27 cellular contexts compared by ENCODE assay signal in genomic region chr2:121390082-121390481, GRCh38.
"Had no signal": no experiment of that assay in that cellular context is flagged by ENCODE, and none has a peak within 500 bp of the region (broad histone marks: within the 10 kb centered on the region; RNA-seq: fewer than 3 reads in every experiment).

No MANE protein-coding gene starts in this region.

- H3K4me3 ChIP-seq: gastrocnemius medialis, left lung, lung, sigmoid colon, smooth muscle cell, suprapubic skin, tibial artery had no signal

- ATAC-seq: activated CD8-positive, alpha-beta memory T cell treated with anti-CD3 and anti-CD28 coated beads, Interleukin-2, amount 10 ng/mL, durations not matched to agents 7 days and 5 days; activated CD8-positive, alpha-beta T cell treated with anti-CD3 and anti-CD28 coated beads for 36 hours; activated naive CD4-positive, alpha-beta T cell treated with anti-CD3 and anti-CD28 coated beads, Interleukin-2, amount 50 U/mL, for 72 hours; esophagus mucosa; gastrocnemius medialis; left lung had no signal

- H3K27me3 ChIP-seq: gastrocnemius medialis, left lung, neutrophil, sigmoid colon, suprapubic skin, tibial artery had no signal

- H3K27ac ChIP-seq: gastrocnemius medialis, left lung, neutrophil, sigmoid colon, suprapubic skin, tibial artery had no signal

- H3K4me3 Mint-ChIP-seq: activated CD8-positive, alpha-beta memory T cell treated with anti-CD3 and anti-CD28 coated beads, Interleukin-2, amount 10 ng/mL, durations not matched to agents 7 days and 5 days; activated CD8-positive, alpha-beta T cell treated with anti-CD3 and anti-CD28 coated beads for 36 hours; brain; nephron progenitor cell had no signal

- H3K9me3 ChIP-seq: gastrocnemius medialis, left lung, neutrophil, sigmoid colon, suprapubic skin, tibial artery had no signal

- DNase-seq: activated CD4-positive, alpha-beta T cell treated with anti-CD3 and anti-CD28 coated beads, Interleukin-2, amount 50 U/mL, for 1 hour; activated CD4-positive, CD25-positive, alpha-beta regulatory T cell treated with anti-CD3 and anti-CD28 coated beads, Interleukin-2, amount 50 U/mL, for 72 hours; activated CD8-positive, alpha-beta memory T cell treated with anti-CD3 and anti-CD28 coated beads, Interleukin-2, amount 10 ng/mL, durations not matched to agents 7 days and 5 days; activated CD8-positive, alpha-beta T cell treated with anti-CD3 and anti-CD28 coated beads for 36 hours; activated T-cell treated with anti-CD3 and anti-CD28 coated beads, Interleukin-2, amount 50 U/mL, for 48 hours; anterior cingulate cortex; caudate nucleus; gastrocnemius medialis; glutamatergic neuron; left lung; mesendoderm; nephron progenitor cell; sigmoid colon; stimulated activated CD4-positive, alpha-beta T cell treated with anti-CD3 and anti-CD28 coated beads, Interleukin-1b, Interleukin-23, amount 100 ng/mL, for 48 hours; stimulated activated CD4-positive, alpha-beta T cell treated with anti-CD3 and anti-CD28 coated beads, Interleukin-4, amount 100 ng/mL, for 4 hours; stimulated activated CD8-positive, alpha-beta memory T cell treated with anti-CD3 and anti-CD28 coated beads, Interleukin-4, amount 100 ng/mL, for 48 hours; stimulated activated naive CD4-positive, alpha-beta T cell; T-helper 9 cell; tibial artery had no signal

- H3K4me1 ChIP-seq: left lung, sigmoid colon, suprapubic skin had no signal

- H3K27me3 Mint-ChIP-seq: activated CD8-positive, alpha-beta memory T cell treated with anti-CD3 and anti-CD28 coated beads, Interleukin-2, amount 10 ng/mL, durations not matched to agents 7 days and 5 days; activated CD8-positive, alpha-beta T cell treated with anti-CD3 and anti-CD28 coated beads for 36 hours; brain had no signal

- H3K9me3 Mint-ChIP-seq: activated CD8-positive, alpha-beta T cell treated with anti-CD3 and anti-CD28 coated beads for 36 hours; activated naive CD4-positive, alpha-beta T cell treated with anti-CD3 and anti-CD28 coated beads, Interleukin-2, amount 50 U/mL, for 72 hours; activated T-helper 2 cell treated with anti-CD3 and anti-CD28 coated beads, Interferon-gamma antibody, Interleukin-2, Interleukin-4, amounts not matched to agents 10 μg/mL and 5 μg/mL and 100 μg/mL, durations not matched to agents 14 hours and 24 hours and 36 hours; brain; nephron progenitor cell had no signal

- H3K27ac Mint-ChIP-seq: activated CD8-positive, alpha-beta memory T cell treated with anti-CD3 and anti-CD28 coated beads, Interleukin-2, amount 10 ng/mL, durations not matched to agents 7 days and 5 days; activated CD8-positive, alpha-beta T cell treated with anti-CD3 and anti-CD28 coated beads for 36 hours; activated naive CD4-positive, alpha-beta T cell treated with anti-CD3 and anti-CD28 coated beads, Interleukin-2, amount 50 U/mL, for 72 hours; activated T-helper 2 cell treated with anti-CD3 and anti-CD28 coated beads, Interferon-gamma antibody, Interleukin-2, Interleukin-4, amounts not matched to agents 10 μg/mL and 5 μg/mL and 100 μg/mL, durations not matched to agents 14 hours and 24 hours and 36 hours; brain; nephron progenitor cell had no signal

- H3K4me1 Mint-ChIP-seq: brain, nephron progenitor cell had no signal
